9 cellular contexts compared by ENCODE assay signal in the genomic region with DNA sequence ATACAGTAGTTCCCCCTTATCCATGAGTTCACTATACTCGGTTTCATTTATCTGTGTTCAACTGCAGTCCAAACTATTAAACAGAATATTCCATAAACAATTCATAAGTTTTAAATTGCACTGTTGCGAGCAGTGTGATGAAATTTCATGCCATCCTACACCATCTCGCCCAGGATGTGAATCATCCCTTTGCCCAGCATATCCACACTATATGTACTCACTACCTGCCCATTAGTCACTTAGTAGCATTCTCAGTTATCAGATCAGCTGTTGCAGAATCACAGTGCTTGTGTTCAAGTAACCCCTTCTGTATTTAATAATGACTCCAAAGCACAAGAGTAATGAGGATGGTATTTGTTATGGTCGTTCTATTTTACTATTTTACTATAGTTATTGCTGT. TPM values are rescaled to one million over a fixed set of nuclear protein-coding genes. Genes with fewer than 3 reads are reported as not detected.
A peak's percentile ranks its signal among the peaks of the same experiment; 100 is the strongest.
DNase-seq lines count a peak whose midpoint lies in the region; ATAC-seq and TF ChIP-seq lines count a peak whose summit lies in the region.
"Had no signal": no experiment of that assay in that cellular context is flagged by ENCODE, and none has a peak within 500 bp of the region (broad histone marks: within the 10 kb centered on the region; RNA-seq: fewer than 3 reads in every experiment).

No MANE protein-coding gene starts in this region.

- no peak overlapping the region for H2BK5ac ChIP-seq in neuronal stem cell (ENCODE audit: low read length)

- H3K79me1 ChIP-seq in neuronal stem cell (ENCODE audit: low read depth, low read length): no peaks in the 10 kb centered on the region

- H3K9me3 ChIP-seq in osteoblast (ENCODE audit: low read depth, low read length) (no peaks in the 10 kb centered on the region), neuronal stem cell (replicated peaks in 1 of 2; ENCODE audit: control insufficient read depth in 2 of 2, insufficient read depth in 1 of 2, low read depth in 1 of 2, low read length in 2 of 2) (no peaks in the 10 kb centered on the region)

- H3K4me1 ChIP-seq in osteoblast (ENCODE audit: insufficient read depth, low read length) (peaks cover 16% of the 10 kb centered on the region), neuronal stem cell (ENCODE audit: control insufficient read depth in 2 of 2, insufficient read depth in 1 of 2, low read depth in 1 of 2, low read length in 2 of 2) (no peaks in the 10 kb centered on the region)

- H2BK12ac ChIP-seq in neuronal stem cell (ENCODE audit: low read length): no peak overlapping the region

- H3K4me2 ChIP-seq in osteoblast (ENCODE audit: insufficient read depth, low read length) (peak overlapping the region; percentile 27), neuronal stem cell (ENCODE audit: insufficient read depth, low read length, poor library complexity, severe bottlenecking) (no peak overlapping the region)

- H2BK120ac ChIP-seq in neuronal stem cell (ENCODE audit: low read depth, low read length): no peak overlapping the region

- no peak overlapping the region for H2AK5ac ChIP-seq in neuronal stem cell (ENCODE audit: low read depth, low read length)

- no peak overlapping the region for H3K4me3 ChIP-seq in astrocyte of the spinal cord (ENCODE audit: low read depth, low read length)
- no peak overlapping the region for H3K4me3 ChIP-seq in osteoblast (ENCODE audit: insufficient read depth, low read length)
- H3K4me3 ChIP-seq in neuronal stem cell (ENCODE audit: low read length in 2 of 2): no peak overlapping the region

- H3K36me3 ChIP-seq in osteoblast (ENCODE audit: insufficient read depth, low read length) (no peaks in the 10 kb centered on the region), neuronal stem cell (replicated peaks in 1 of 2; ENCODE audit: control insufficient read depth in 2 of 2, insufficient read depth in 2 of 2, low read length in 2 of 2) (no peaks in the 10 kb centered on the region)

- no peak overlapping the region for H3K14ac ChIP-seq in neuronal stem cell (ENCODE audit: low read length)

- no peak overlapping the region for H4K91ac ChIP-seq in neuronal stem cell (ENCODE audit: low read depth, low read length, poor library complexity)

- no peaks in the 10 kb centered on the region for H3K79me2 ChIP-seq in osteoblast (ENCODE audit: insufficient read depth, low read length)

- TF ChIP-seq CTCF in astrocyte of the spinal cord (IDR thresholded peaks at IDR 0.05; ENCODE audit: low read depth, low read length): no peak
- no peak for TF ChIP-seq CTCF in osteoblast (IDR thresholded peaks at IDR 0.05; ENCODE audit: extremely low read depth, low read depth, low read length)

- no peak overlapping the region for H3K23ac ChIP-seq in neuronal stem cell (ENCODE audit: low read depth, low read length, poor library complexity)

- no peak overlapping the region for H4K8ac ChIP-seq in neuronal stem cell (ENCODE audit: low read depth, low read length)

- H3K27ac ChIP-seq in osteoblast (ENCODE audit: low read depth, low read length): peak overlapping the region; percentile 24
- no peak overlapping the region for H3K27ac ChIP-seq in neuronal stem cell (replicated peaks; ENCODE audit: low read length)

- H2BK15ac ChIP-seq in neuronal stem cell (ENCODE audit: low read length): no peak overlapping the region

- H3K9ac ChIP-seq in neuronal stem cell (ENCODE audit: low read depth, low read length, poor library complexity): no peak overlapping the region

- intact Hi-C loops in left ventricle myocardium superior (cut with micrococcal nuclease): no loop called here

- no peaks in the 10 kb centered on the region for H4K20me1 ChIP-seq in osteoblast (ENCODE audit: insufficient read depth, low read length)

- no CpG with 5 or more reads among the region's 4 CpGs for WGBS in neuronal stem cell (ENCODE audit: extremely low coverage in 2 of 2, insufficient read length in 2 of 2, insufficient replicate concordance in 1 of 2), 2 donors

- ATAC-seq in HG03342 (IDR thresholded peaks at IDR 0.05; ENCODE audit: unreplicated experiment) (no peak), left ventricle myocardium superior (no peak)

- no peak overlapping the region for H3K4ac ChIP-seq in neuronal stem cell (ENCODE audit: low read length)

- H3K27me3 ChIP-seq in osteoblast (ENCODE audit: insufficient read depth, low read length) (no peaks in the 10 kb centered on the region), neuronal stem cell (ENCODE audit: control insufficient read depth in 3 of 3, insufficient read depth in 3 of 3, low read depth in 1 of 3, low read length in 3 of 3) (no peaks in the 10 kb centered on the region)

- H3K18ac ChIP-seq in neuronal stem cell (ENCODE audit: low read length): no peak overlapping the region

- in situ Hi-C loops in astrocyte of the spinal cord (cut with HindIII; ENCODE audit: low sequenced_read_pairs): no loop called here

- H2AFZ ChIP-seq in osteoblast (ENCODE audit: low read length): no peak overlapping the region
- H2AFZ ChIP-seq in neuronal stem cell (ENCODE audit: low read length): no peak overlapping the region

- DNase-seq in EH (ENCODE audit: low read depth): peak; percentile 74
- DNase-seq in LHCN-M2 (ENCODE audit: low read depth): peak; percentile 98
- peak; percentile 61 for DNase-seq in astrocyte of the spinal cord (ENCODE audit: low read depth, low spot score)
- peak; percentile 46 for DNase-seq in osteoblast (ENCODE audit: insufficient read length, low spot score, missing footprints)
- no peak for DNase-seq in neuronal stem cell (ENCODE audit: low spot score)
- no peak for DNase-seq in left ventricle myocardium superior
- no peak for DNase-seq in iPS-NIHi11 (ENCODE audit: low spot score)
- DNase-seq: NCI-H1417 had no signal

RNA-seq across cellular contexts. Expression of a gene that starts 51.5 kb away (rescaled TPM):
- 0.26 TPM in 1 of 2 replicates, not detected in the other for total RNA-seq in LHCN-M2 (2014; rRNA removed)
- polyA plus RNA-seq in LHCN-M2 (2012): 0.04 TPM
- under 0.01 TPM in 2 replicates for total RNA-seq in osteoblast
- polyA plus RNA-seq in neuronal stem cell (2013, experiment 1 of 2): not detected
- not detected for polyA plus RNA-seq in neuronal stem cell (2013, experiment 2 of 2)
- not detected for total RNA-seq in left ventricle myocardium superior

Comparison
In these comparisons a context has a peak if more than half of its experiments do, and no peak if none do; other contexts are left out.
1. DNase-seq: peak in EH (single experiment), LHCN-M2 (single experiment), astrocyte of the spinal cord (single experiment) and osteoblast (single experiment); none in neuronal stem cell (single experiment), left ventricle myocardium superior (single experiment) and iPS-NIHi11 (single experiment).